Comparison of ENCODE assay signal across 24 cellular contexts in genomic region chr13:107554355-107554905, GRCh38.
DNase-seq lines count a peak whose midpoint lies in the region; ATAC-seq, FAIRE-seq and TF ChIP-seq lines count a peak whose summit lies in the region.
"Had no signal": no experiment of that assay in that cellular context is flagged by ENCODE, and none has a peak within 500 bp of the region (broad histone marks: within the 10 kb centered on the region; RNA-seq: fewer than 3 reads in every experiment).

No MANE protein-coding gene starts in this region.

- no CpG with 5 or more reads among the region's 6 CpGs for WGBS in mesendoderm (ENCODE audit: extremely low coverage, insufficient coverage, low lambda C conversion rate)

- H3K36me3 ChIP-seq in colonic mucosa (no peaks in the 10 kb centered on the region), mesendoderm (ENCODE audit: control insufficient read depth, insufficient read depth, low read length) (no peaks in the 10 kb centered on the region)
- H3K36me3 ChIP-seq: heart right ventricle, prostate gland, tibial artery had no signal

- H3K4me1 ChIP-seq in colonic mucosa, result no peaks in the 10 kb centered on the region
- no peaks in the 10 kb centered on the region for H3K4me1 ChIP-seq in mesendoderm (ENCODE audit: control insufficient read depth, low read depth, low read length)
- H3K4me1 ChIP-seq: heart right ventricle, prostate gland, tibial artery had no signal

- no peak for TF ChIP-seq CTCF in colonic mucosa (IDR thresholded peaks at IDR 0.05)

- H2BK120ac ChIP-seq in mesendoderm (ENCODE audit: low read depth, low read length), result no peak overlapping the region

- no peak overlapping the region for H3K18ac ChIP-seq in mesendoderm (ENCODE audit: low read length)

- H4K5ac ChIP-seq in mesendoderm (ENCODE audit: low read length), result no peak overlapping the region

- H3K4ac ChIP-seq in mesendoderm (ENCODE audit: low read depth, low read length), result no peak overlapping the region

- DNase-seq in H54 (ENCODE audit: insufficient read length, low spot score) (no peak), NCI-H2029 treated with DMSO at 0.1 percent for 48 hours (lab: John Stamatoyannopoulos, UW) (peak; percentile 6), NCI-H748 (lab: John Stamatoyannopoulos, UW; ENCODE audit: unreplicated experiment) (peak; percentile 85), retina (peak; percentile 55), colonic mucosa (no peak), mesendoderm (no peak), NCI-H1694 (lab: John Stamatoyannopoulos, UW) (no peak)
- DNase-seq: activated CD4-positive, alpha-beta memory T cell treated with anti-CD3 and anti-CD28 coated beads, Interleukin-2, amount 10 ng/mL, durations not matched to agents 7 days and 5 days; activated naive CD4-positive, alpha-beta T cell treated with Interleukin-2 at 50 U/mL for 16 hours; CD4-positive, CD25-positive, alpha-beta regulatory T cell; dermis blood vessel endothelial cell; heart right ventricle; left ventricle myocardium superior; NCI-H1694 treated with DMSO at 0.1 percent for 48 hours; stimulated activated CD4-positive, alpha-beta T cell treated with anti-CD3 and anti-CD28 coated beads, Interleukin-1b, Interleukin-23, amount 100 ng/mL, for 48 hours; stimulated activated naive CD4-positive, alpha-beta T cell treated with Interleukin-2 at 50 U/mL for 16 hours; tibial artery had no signal

- no peak for ATAC-seq in GM18519 (IDR thresholded peaks at IDR 0.05; ENCODE audit: low FRiP score, unreplicated experiment)
- ATAC-seq: heart right ventricle, left ventricle myocardium superior, Panc1 had no signal

- H2BK5ac ChIP-seq in mesendoderm (ENCODE audit: low read length), result no peak overlapping the region

- H2BK15ac ChIP-seq in mesendoderm (replicated peaks; ENCODE audit: low read depth), result no peak overlapping the region

- H3K9me3 ChIP-seq in colonic mucosa, result no peaks in the 10 kb centered on the region
- H3K9me3 ChIP-seq: heart right ventricle, prostate gland, tibial artery had no signal

- H3K27ac ChIP-seq in colonic mucosa (no peak overlapping the region), mesendoderm (ENCODE audit: low read depth, low read length) (no peak overlapping the region)
- H3K27ac ChIP-seq: heart right ventricle, prostate gland, tibial artery had no signal

- H3K9ac ChIP-seq in colonic mucosa (ENCODE audit: low read depth in 2 of 2, low read length in 2 of 2) (no peak overlapping the region), mesendoderm (ENCODE audit: low read length) (no peak overlapping the region)

- H3K4me2 ChIP-seq in mesendoderm (ENCODE audit: low read length), result no peak overlapping the region

- no peaks in the 10 kb centered on the region for H3K27me3 ChIP-seq in colonic mucosa
- no peaks in the 10 kb centered on the region for H3K27me3 ChIP-seq in mesendoderm (ENCODE audit: insufficient read depth, low read length, poor library complexity)
- H3K27me3 ChIP-seq: heart right ventricle, tibial artery had no signal

- no peak overlapping the region for H4K8ac ChIP-seq in mesendoderm (ENCODE audit: low read depth, low read length)

- H3K79me1 ChIP-seq in mesendoderm (ENCODE audit: low read length), result peaks cover 5% of the 10 kb centered on the region

- H2AK5ac ChIP-seq in mesendoderm (ENCODE audit: low read length), result no peak overlapping the region

- TF ChIP-seq POLR2A in H54 (IDR thresholded peaks at IDR 0.05; ENCODE audit: low read depth, low read length), result no peak

- no peaks in the 10 kb centered on the region for H3K79me2 ChIP-seq in mesendoderm (ENCODE audit: control insufficient read depth, insufficient read depth, low read length)

- intact Hi-C loops in colonic mucosa (cut with DNase I), result no loop called here

- no peak overlapping the region for H3K4me3 ChIP-seq in colonic mucosa
- no peak overlapping the region for H3K4me3 ChIP-seq in mesendoderm (ENCODE audit: low read length)
- H3K4me3 ChIP-seq: heart right ventricle, prostate gland, tibial artery had no signal

- H3K56ac ChIP-seq in mesendoderm (ENCODE audit: low read length), result no peak overlapping the region

- H3K23ac ChIP-seq in mesendoderm (ENCODE audit: low read length), result no peak overlapping the region

- FAIRE-seq in H54 (lab: Jason Lieb, UNC), result peak; percentile 75
- FAIRE-seq: endothelial cell of umbilical vein, GM12891, GM19239, H1 had no signal

Comparison
In these comparisons a context has a peak if more than half of its experiments do, and no peak if none do; other contexts are left out.
1. DNase-seq: peak in NCI-H2029 treated with DMSO at 0.1 percent for 48 hours (single experiment), NCI-H748 (single experiment) and retina (single experiment); none in H54 (single experiment), colonic mucosa (single experiment), mesendoderm (single experiment) and NCI-H1694 (single experiment).